Comparison of ENCODE assay signal across 8 cellular contexts in the genomic region with DNA sequence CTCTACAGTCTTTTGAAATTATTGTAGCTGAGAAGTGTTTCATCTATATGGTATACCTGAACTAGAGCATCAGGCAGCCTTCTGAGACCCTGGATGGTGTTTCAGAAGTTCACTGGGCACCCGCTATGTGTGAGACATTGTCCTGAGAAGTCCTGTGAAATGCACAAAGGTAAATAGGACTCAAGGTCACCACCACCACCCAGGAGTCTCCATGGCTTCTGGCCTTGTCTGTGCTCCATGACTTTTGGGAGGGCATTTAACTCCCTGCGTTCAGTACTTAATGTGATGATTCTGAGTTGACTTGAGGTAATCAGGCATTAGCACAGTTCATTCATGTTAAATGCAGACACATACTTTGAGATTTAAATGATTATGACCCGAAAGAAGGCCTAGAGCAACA. TPM values are rescaled to one million over a fixed set of nuclear protein-coding genes. Genes with fewer than 3 reads are reported as not detected.
A peak's percentile ranks its signal among the peaks of the same experiment; 100 is the strongest.
DNase-seq lines count a peak whose midpoint lies in the region; ATAC-seq, FAIRE-seq and TF ChIP-seq lines count a peak whose summit lies in the region.

No MANE protein-coding gene starts in this region.

- no peak overlapping the region for H2AFZ ChIP-seq in SK-N-SH (ENCODE audit: low read depth)

- H3K9me2 ChIP-seq in SK-N-SH, result no peaks in the 10 kb centered on the region

- POLR2A ChIA-PET in SK-N-SH (lab: Yijun Ruan, JAX), result no interaction called here

- no peaks in the 10 kb centered on the region for H3K9me3 ChIP-seq in SK-N-SH
- no peaks in the 10 kb centered on the region for H3K9me3 ChIP-seq in adipocyte (ENCODE audit: control insufficient read depth, low read length)
- no peaks in the 10 kb centered on the region for H3K9me3 ChIP-seq in kidney (ENCODE audit: control insufficient read depth in 1 of 2, low read length in 2 of 2)
- H3K9me3 ChIP-seq in subcutaneous abdominal adipose tissue (ENCODE audit: control insufficient read depth in 5 of 5, low read length in 5 of 5), result no peaks in the 10 kb centered on the region

- no peaks in the 10 kb centered on the region for H3F3A ChIP-seq in SK-N-SH (replicated peaks; ENCODE audit: insufficient read depth)

- 92% methylated on average over 3 of the region's 3 CpGs for WGBS in SK-N-SH (ENCODE audit: low lambda C conversion rate)

- ATAC-seq in SK-N-SH treated with all-trans-retinoic acid at 6 μM for 48 hours (no peak), GM21390 (IDR thresholded peaks at IDR 0.05; ENCODE audit: unreplicated experiment) (no peak)

- H3K36me3 ChIP-seq in SK-N-SH (replicated peaks in 1 of 2; ENCODE audit: control insufficient read depth in 1 of 2, insufficient read depth in 2 of 2, low read length in 1 of 2) (no peaks in the 10 kb centered on the region), adipocyte (ENCODE audit: control insufficient read depth, insufficient read depth, low read length, severe bottlenecking) (no peaks in the 10 kb centered on the region), kidney (ENCODE audit: control insufficient read depth in 1 of 2, insufficient read depth in 2 of 2, low read length in 2 of 2) (peaks cover 0 to 4% of the 10 kb centered on the region in 2 donors), subcutaneous abdominal adipose tissue (ENCODE audit: control insufficient read depth in 5 of 5, insufficient read depth in 5 of 5, low read length in 5 of 5) (no peaks in the 10 kb centered on the region)

- H3K9ac ChIP-seq in SK-N-SH, result peak overlapping the region; percentile 38; the same call in 1 of the 2 replicates
- peak overlapping the region; percentile 87 for H3K9ac ChIP-seq in adipocyte (ENCODE audit: low read length)
- peak overlapping the region; percentile 20 to 83 for H3K9ac ChIP-seq in kidney (ENCODE audit: low read length in 2 of 2)
- H3K9ac ChIP-seq in subcutaneous abdominal adipose tissue (ENCODE audit: low read length in 5 of 5), result peak overlapping the region; percentile 77 to 84 (median 82)

- peaks cover 0 to 9% of the 10 kb centered on the region in 2 experiments; a peak in 2 of 4 replicates for H3K4me1 ChIP-seq in SK-N-SH (ENCODE audit: control insufficient read depth in 1 of 2, insufficient read depth in 2 of 2, low read depth in 1 of 2, low read length in 1 of 2)
- peaks cover 56% of the 10 kb centered on the region for H3K4me1 ChIP-seq in adipocyte (ENCODE audit: control insufficient read depth, insufficient read depth, low read length)
- peaks cover 6 to 11% of the 10 kb centered on the region in 2 donors for H3K4me1 ChIP-seq in kidney (ENCODE audit: control insufficient read depth in 1 of 2, insufficient read depth in 1 of 2, low read depth in 1 of 2, low read length in 2 of 2)
- peaks cover 2 to 49% (median 42%) of the 10 kb centered on the region in 5 donors for H3K4me1 ChIP-seq in subcutaneous abdominal adipose tissue (ENCODE audit: control insufficient read depth in 5 of 5, insufficient read depth in 5 of 5, low read length in 5 of 5)

- no peak for DNase-seq in SK-N-SH
- DNase-seq in adipocyte (ENCODE audit: low read depth), result no peak
- no peak for DNase-seq in kidney
- no peak for DNase-seq in NCI-H2081 (lab: John Stamatoyannopoulos, UW)
- no peak for DNase-seq in central memory CD4-positive, alpha-beta T cell

- H3K4me2 ChIP-seq in SK-N-SH, result peak overlapping the region; percentile 93

- H3K4me3 ChIP-seq in SK-N-SH (ENCODE audit: low read depth in 2 of 2, low read length in 1 of 2), result peak overlapping the region; percentile 69 to 81
- peak overlapping the region; percentile 87 for H3K4me3 ChIP-seq in adipocyte (ENCODE audit: low read length)
- H3K4me3 ChIP-seq in kidney (ENCODE audit: low read length in 2 of 2), result peak overlapping the region; percentile 75 to 82
- peak overlapping the region; percentile 74 to 91 (median 81) for H3K4me3 ChIP-seq in subcutaneous abdominal adipose tissue (ENCODE audit: low read depth in 1 of 5, low read length in 5 of 5)

- H3K27me3 ChIP-seq in SK-N-SH (ENCODE audit: insufficient read depth) (no peaks in the 10 kb centered on the region), adipocyte (replicated peaks; ENCODE audit: control insufficient read depth, insufficient read depth, low read length) (no peaks in the 10 kb centered on the region), subcutaneous abdominal adipose tissue (ENCODE audit: control insufficient read depth in 5 of 5, insufficient read depth in 4 of 5, low read length in 5 of 5) (no peaks in the 10 kb centered on the region)

- H3K27ac ChIP-seq in SK-N-SH (ENCODE audit: low read depth in 2 of 2, low read length in 1 of 2), result peak overlapping the region in 1 of 2 experiments; percentile 16; a peak in 1 of 4 replicates
- peak overlapping the region; percentile 85 to 88 for H3K27ac ChIP-seq in kidney (ENCODE audit: low read depth in 2 of 2, low read length in 2 of 2)
- peak overlapping the region; percentile 79 for H3K27ac ChIP-seq in subcutaneous abdominal adipose tissue (ENCODE audit: low read depth, low read length)

- no peak for TF ChIP-seq RAD21 in SK-N-SH (IDR thresholded peaks at IDR 0.05; ENCODE audit: low read length)

- CTCF ChIA-PET in SK-N-SH (lab: Yijun Ruan, JAX), result interaction anchor here (1.1 to 3.9 kb wide), 4 partner anchors 11 to 287 kb away, joined by 4 to 13 read pairs (median 4); a partner anchor contains a TSS

- H4K20me1 ChIP-seq in SK-N-SH (ENCODE audit: insufficient read depth), result no peaks in the 10 kb centered on the region

- intact Hi-C loops in kidney (cut with DNase I), result no loop called here

- FAIRE-seq in kidney (lab: Jason Lieb, UNC), result no peak

- TF ChIP-seq CTCF in SK-N-SH (IDR thresholded peaks at IDR 0.05), result no peak
- no peak for TF ChIP-seq CTCF in kidney (IDR thresholded peaks at IDR 0.05; ENCODE audit: borderline replicate concordance, extremely low read depth, insufficient read depth)

- TF ChIP-seq EP300 in SK-N-SH (IDR thresholded peaks at IDR 0.05; ENCODE audit: borderline replicate concordance in 1 of 2, low read depth in 1 of 2, low read length in 1 of 2), result no peak

- peaks cover 27% of the 10 kb centered on the region for H3K79me2 ChIP-seq in SK-N-SH (ENCODE audit: insufficient read depth)

TF ChIP-seq in SK-N-SH, 30 proteins besides CTCF, POLR2A, EP300 and RAD21 (continues in another document):
- TF ChIP-seq POLR2AphosphoS5 (IDR thresholded peaks at IDR 0.05; ENCODE audit: low read depth, low read length) (no peak), TCF12 (IDR thresholded peaks at IDR 0.05) (no peak)

TF ChIP-seq in SK-N-SH treated with all-trans-retinoic acid at 6 μM for 48 hours, 23 proteins besides CTCF, POLR2A, EP300 and RAD21 (continues in another document):
- TF ChIP-seq ZNF70 (CRISPR knock-in tag; IDR thresholded peaks at IDR 0.05), result no peak
- TF ChIP-seq GLIS3 (CRISPR knock-in tag; IDR thresholded peaks at IDR 0.05), result no peak
- TF ChIP-seq, protein P1, sequence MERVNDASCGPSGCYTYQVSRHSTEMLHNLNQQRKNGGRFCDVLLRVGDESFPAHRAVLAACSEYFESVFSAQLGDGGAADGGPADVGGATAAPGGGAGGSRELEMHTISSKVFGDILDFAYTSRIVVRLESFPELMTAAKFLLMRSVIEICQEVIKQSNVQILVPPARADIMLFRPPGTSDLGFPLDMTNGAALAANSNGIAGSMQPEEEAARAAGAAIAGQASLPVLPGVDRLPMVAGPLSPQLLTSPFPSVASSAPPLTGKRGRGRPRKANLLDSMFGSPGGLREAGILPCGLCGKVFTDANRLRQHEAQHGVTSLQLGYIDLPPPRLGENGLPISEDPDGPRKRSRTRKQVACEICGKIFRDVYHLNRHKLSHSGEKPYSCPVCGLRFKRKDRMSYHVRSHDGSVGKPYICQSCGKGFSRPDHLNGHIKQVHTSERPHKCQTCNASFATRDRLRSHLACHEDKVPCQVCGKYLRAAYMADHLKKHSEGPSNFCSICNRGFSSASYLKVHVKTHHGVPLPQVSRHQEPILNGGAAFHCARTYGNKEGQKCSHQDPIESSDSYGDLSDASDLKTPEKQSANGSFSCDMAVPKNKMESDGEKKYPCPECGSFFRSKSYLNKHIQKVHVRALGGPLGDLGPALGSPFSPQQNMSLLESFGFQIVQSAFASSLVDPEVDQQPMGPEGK (CRISPR knock-in tag; IDR thresholded peaks at IDR 0.05; ENCODE audit: borderline replicate concordance), result no peak
- TF ChIP-seq BACH2 (CRISPR knock-in tag; IDR thresholded peaks at IDR 0.05; ENCODE audit: borderline replicate concordance), result no peak
- no peak for TF ChIP-seq SNAI2 (CRISPR knock-in tag; IDR thresholded peaks at IDR 0.05)
- TF ChIP-seq, protein P2, sequence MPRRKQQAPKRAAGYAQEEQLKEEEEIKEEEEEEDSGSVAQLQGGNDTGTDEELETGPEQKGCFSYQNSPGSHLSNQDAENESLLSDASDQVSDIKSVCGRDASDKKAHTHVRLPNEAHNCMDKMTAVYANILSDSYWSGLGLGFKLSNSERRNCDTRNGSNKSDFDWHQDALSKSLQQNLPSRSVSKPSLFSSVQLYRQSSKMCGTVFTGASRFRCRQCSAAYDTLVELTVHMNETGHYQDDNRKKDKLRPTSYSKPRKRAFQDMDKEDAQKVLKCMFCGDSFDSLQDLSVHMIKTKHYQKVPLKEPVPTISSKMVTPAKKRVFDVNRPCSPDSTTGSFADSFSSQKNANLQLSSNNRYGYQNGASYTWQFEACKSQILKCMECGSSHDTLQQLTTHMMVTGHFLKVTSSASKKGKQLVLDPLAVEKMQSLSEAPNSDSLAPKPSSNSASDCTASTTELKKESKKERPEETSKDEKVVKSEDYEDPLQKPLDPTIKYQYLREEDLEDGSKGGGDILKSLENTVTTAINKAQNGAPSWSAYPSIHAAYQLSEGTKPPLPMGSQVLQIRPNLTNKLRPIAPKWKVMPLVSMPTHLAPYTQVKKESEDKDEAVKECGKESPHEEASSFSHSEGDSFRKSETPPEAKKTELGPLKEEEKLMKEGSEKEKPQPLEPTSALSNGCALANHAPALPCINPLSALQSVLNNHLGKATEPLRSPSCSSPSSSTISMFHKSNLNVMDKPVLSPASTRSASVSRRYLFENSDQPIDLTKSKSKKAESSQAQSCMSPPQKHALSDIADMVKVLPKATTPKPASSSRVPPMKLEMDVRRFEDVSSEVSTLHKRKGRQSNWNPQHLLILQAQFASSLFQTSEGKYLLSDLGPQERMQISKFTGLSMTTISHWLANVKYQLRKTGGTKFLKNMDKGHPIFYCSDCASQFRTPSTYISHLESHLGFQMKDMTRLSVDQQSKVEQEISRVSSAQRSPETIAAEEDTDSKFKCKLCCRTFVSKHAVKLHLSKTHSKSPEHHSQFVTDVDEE (CRISPR knock-in tag; IDR thresholded peaks at IDR 0.05), result no peak
- TF ChIP-seq OSR1 (CRISPR knock-in tag; IDR thresholded peaks at IDR 0.05), result no peak
- TF ChIP-seq ZFP3 (CRISPR knock-in tag; IDR thresholded peaks at IDR 0.05), result no peak
- TF ChIP-seq ZFP30 (CRISPR knock-in tag; IDR thresholded peaks at IDR 0.05), result no peak

RNA-seq across cellular contexts. Expression of a gene that starts 1.1 kb away (rescaled TPM):
- polyA plus RNA-seq in SK-N-SH (2012; rRNA removed) (2.4 and 2.7 TPM in 2 replicates), kidney (ENCODE audit: insufficient read depth, low read depth, low replicate concordance) (9.1 TPM)
- polyA plus RNA-seq in SK-N-SH (2012; cell fraction: cytosol; rRNA removed), result 1.3 and 1.6 TPM in 2 replicates
- 8.0 and 8.5 TPM in 2 replicates for polyA plus RNA-seq in SK-N-SH (2012; cell fraction: nucleus; rRNA removed)
- 8.8 TPM for total RNA-seq in kidney

RNA-seq across cellular contexts. Expression of a gene that starts 53.1 kb away (rescaled TPM):
- polyA plus RNA-seq in SK-N-SH (2012; rRNA removed) (4.8 and 5.2 TPM in 2 replicates), kidney (ENCODE audit: insufficient read depth, low read depth, low replicate concordance) (14.5 TPM)
- polyA plus RNA-seq in SK-N-SH (2012; cell fraction: cytosol; rRNA removed), result 1.4 and 2.3 TPM in 2 replicates
- 7.5 and 8.1 TPM in 2 replicates for polyA plus RNA-seq in SK-N-SH (2012; cell fraction: nucleus; rRNA removed)
- 6.3 TPM for total RNA-seq in kidney
